ENCODE assay signal across 30 cellular contexts in the genomic region with DNA sequence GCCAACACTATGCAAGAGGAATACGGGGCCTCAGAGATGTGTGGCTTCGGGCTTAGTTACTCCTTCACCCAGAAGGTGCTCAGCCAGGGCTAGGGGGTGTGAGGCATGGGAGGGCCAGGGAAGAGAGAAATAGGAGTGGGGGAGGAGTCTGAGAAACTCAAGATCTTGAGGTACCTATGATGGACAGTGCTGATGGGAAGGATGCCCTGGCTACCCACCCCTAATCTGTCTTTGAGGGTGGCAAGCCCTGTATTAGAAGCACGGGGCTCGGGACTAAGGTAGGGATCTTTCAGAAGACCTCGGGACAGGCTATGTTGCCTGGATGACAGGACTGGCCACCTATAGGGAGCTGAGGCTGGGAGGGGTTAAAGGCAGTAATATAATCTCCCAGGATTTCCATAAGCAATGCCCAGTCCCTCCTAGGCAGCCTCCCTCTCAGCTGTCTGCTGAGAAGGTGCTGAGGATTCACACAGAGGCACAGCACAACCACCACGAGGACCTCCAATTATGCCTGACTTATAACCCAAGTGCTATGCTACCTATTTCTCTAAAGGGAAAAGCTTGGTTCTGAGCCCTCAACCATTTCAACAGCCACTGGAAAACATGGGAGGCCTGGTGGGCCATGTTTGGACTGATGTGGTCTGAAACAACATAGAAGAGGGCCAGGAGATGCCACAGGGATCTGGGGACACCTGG. TPM values are rescaled to one million over a fixed set of nuclear protein-coding genes. Genes with fewer than 3 reads are reported as not detected.
DNase-seq lines count a peak whose midpoint lies in the region; ATAC-seq, FAIRE-seq and TF ChIP-seq lines count a peak whose summit lies in the region.
"Had no signal": no experiment of that assay in that cellular context is flagged by ENCODE, and none has a peak within 500 bp of the region (broad histone marks: within the 10 kb centered on the region; RNA-seq: fewer than 3 reads in every experiment).

No MANE protein-coding gene starts in this region.

- H3K4me2 ChIP-seq in Karpas-422 (ENCODE audit: low read depth, low read length, poor library complexity, severe bottlenecking) (no peak overlapping the region), GM12878 (ENCODE audit: control insufficient read depth, insufficient read depth) (no peak overlapping the region)

- H3K4me1 Mint-ChIP-seq in activated CD8-positive, alpha-beta memory T cell treated with anti-CD3 and anti-CD28 coated beads, Interleukin-2, amount 10 ng/mL, durations not matched to agents 7 days and 5 days, result peaks cover 11% of the 10 kb centered on the region

- no peak overlapping the region for H3K27ac Mint-ChIP-seq in activated CD8-positive, alpha-beta memory T cell treated with anti-CD3 and anti-CD28 coated beads, Interleukin-2, amount 10 ng/mL, durations not matched to agents 7 days and 5 days
- H3K27ac Mint-ChIP-seq: dendritic cell treated with granulocyte-macrophage colony-stimulating factor and Interleukin-4, amounts not matched to agents 40 ng/mL and 50 ng/mL, for 4 days; nephron had no signal

- H3K79me2 ChIP-seq in Karpas-422 (ENCODE audit: low read length) (no peaks in the 10 kb centered on the region), GM12878 (ENCODE audit: control insufficient read depth, insufficient read depth, low read length) (no peaks in the 10 kb centered on the region)

- BruUV-seq in GM12878 (replicated peaks; lab: Mats Ljungman, UMichigan), result TSS peak; percentile 20

- peaks cover 3% of the 10 kb centered on the region for H3K27me3 ChIP-seq in AG04450 (ENCODE audit: control insufficient read depth, insufficient read depth, low read length)
- H3K27me3 ChIP-seq in Karpas-422 (ENCODE audit: low read length), result no peaks in the 10 kb centered on the region
- no peaks in the 10 kb centered on the region for H3K27me3 ChIP-seq in GM12878 (replicated peaks in 1 of 2; ENCODE audit: control insufficient read depth in 2 of 2, insufficient read depth in 2 of 2, low read length in 1 of 2)
- H3K27me3 ChIP-seq: BLaER1 treated with 17β-estradiol and CSF1 and Interleukin-3, amounts not matched to agents 10 nM and 100 nM; ovary; Peyer's patch; SJCRH30; tibial nerve had no signal

- H3K36me3 Mint-ChIP-seq in activated CD8-positive, alpha-beta memory T cell treated with anti-CD3 and anti-CD28 coated beads, Interleukin-2, amount 10 ng/mL, durations not matched to agents 7 days and 5 days, result peaks cover 16% of the 10 kb centered on the region

- H3K4me3 ChIP-seq in AG04450 (ENCODE audit: low read depth, low read length), result no peak overlapping the region
- H3K4me3 ChIP-seq in Karpas-422 (ENCODE audit: low read length), result no peak overlapping the region
- H3K4me3 ChIP-seq in GM12878, result no peak overlapping the region
- H3K4me3 ChIP-seq: BLaER1 treated with 17β-estradiol and CSF1 and Interleukin-3, amounts not matched to agents 10 nM and 100 nM; lung; ovary; Peyer's patch; SJCRH30; tibial nerve had no signal

- POLR2A ChIA-PET in AG04450 (lab: Yijun Ruan, JAX), result no interaction called here
- POLR2A ChIA-PET in GM12878 (lab: Charles Lee), result no interaction called here

- peak; percentile 60 for DNase-seq in activated CD8-positive, alpha-beta memory T cell treated with anti-CD3 and anti-CD28 coated beads for 24 hours
- no peak for DNase-seq in activated CD8-positive, alpha-beta memory T cell treated with anti-CD3 and anti-CD28 coated beads, Interleukin-2, amount 10 ng/mL, durations not matched to agents 7 days and 5 days
- DNase-seq in AG04450 (ENCODE audit: low read depth, low spot score) (no peak), Karpas-422 (peak; percentile 56), GM12878 (ENCODE audit: low read depth, low spot score) (no peak), left cardiac atrium (no peak)
- DNase-seq: activated CD4-positive, CD25-positive, alpha-beta regulatory T cell treated with anti-CD3 and anti-CD28 coated beads, Interleukin-2, amount 50 U/mL, for 72 hours; caudate nucleus; GF-D8; GOT3; kidney glomerular epithelial cell; NCI-H1092; NCI-H1694 treated with DMSO at 0.1 percent for 48 hours; NK-92 treated with Interleukin-12 subunit alpha and Interleukin-12 subunit beta, amount 100 ng/mL, for 24 hours; ovary; Peyer's patch; retina; small intestine; stimulated activated CD8-positive, alpha-beta memory T cell treated with anti-CD3 and anti-CD28 coated beads, Interleukin-4, amount 100 ng/mL, for 48 hours had no signal

- TF ChIP-seq POLR2A in GM12878 (IDR thresholded peaks at IDR 0.05; ENCODE audit: low read depth, low read length), result 0 out of 2 replicates have a peak, but pooled peaks have one; percentile 10

- H3K36me3 ChIP-seq in Karpas-422 (ENCODE audit: insufficient read depth, low read length) (peaks cover 29% of the 10 kb centered on the region), GM12878 (ENCODE audit: control insufficient read depth in 2 of 2, insufficient read depth in 2 of 2, low read length in 1 of 2) (peaks cover 2 to 17% of the 10 kb centered on the region in 2 experiments; a peak in 3 of 4 replicates)
- H3K36me3 ChIP-seq: ovary, Peyer's patch had no signal

- SMC1A ChIA-PET in GM12878 (lab: Charles Lee; ENCODE audit: uncharacterized antibody, unreplicated experiment), result no interaction called here

- TF ChIP-seq CTCF in AG04450 (IDR thresholded peaks at IDR 0.05; ENCODE audit: low read depth, low read length), result no peak
- no peak for TF ChIP-seq CTCF in GM12878 (IDR thresholded peaks at IDR 0.05 in 2 of 3, conservative IDR thresholded peaks at IDR 0.05 in 1 of 3; ENCODE audit: control insufficient read depth in 2 of 3, extremely low read depth in 1 of 3, insufficient read depth in 1 of 3, low read depth in 3 of 3, low read length in 3 of 3)

- no peak for FAIRE-seq in GM12878 (lab: Jason Lieb, UNC)
- FAIRE-seq: endometrium, frontal cortex, small intestine, TTC549 had no signal

- H3K4me3 Mint-ChIP-seq in activated CD8-positive, alpha-beta memory T cell treated with anti-CD3 and anti-CD28 coated beads, Interleukin-2, amount 10 ng/mL, durations not matched to agents 7 days and 5 days, result no peak overlapping the region
- H3K4me3 Mint-ChIP-seq: activated T-helper 1 cell treated with anti-CD3 and anti-CD28 coated beads, Interleukin-12 subunit alpha, Interleukin-12 subunit beta, Interleukin-2, Interleukin-4 antibody, amounts not matched to agents 30 ng/mL and 10 ng/mL and 1 ng/mL, durations not matched to agents 14 hours and 24 hours and 36 hours; dendritic cell treated with granulocyte-macrophage colony-stimulating factor and Interleukin-4, amounts not matched to agents 40 ng/mL and 50 ng/mL, for 4 days; nephron had no signal

- no peak overlapping the region for H3K9ac ChIP-seq in Karpas-422 (ENCODE audit: low read length)
- no peak overlapping the region for H3K9ac ChIP-seq in GM12878 (ENCODE audit: control insufficient read depth, insufficient read depth, low read length)
- H3K9ac ChIP-seq: BLaER1 treated with 17β-estradiol and CSF1 and Interleukin-3, amounts not matched to agents 10 nM and 100 nM had no signal

- H3K4me1 ChIP-seq in Karpas-422 (ENCODE audit: low read length), result peaks cover 4% of the 10 kb centered on the region; the same call in 1 of the 2 replicates
- no peaks in the 10 kb centered on the region for H3K4me1 ChIP-seq in GM12878 (ENCODE audit: control insufficient read depth, insufficient read depth, low read length)
- H3K4me1 ChIP-seq: Peyer's patch, SJCRH30, tibial nerve had no signal

- peak overlapping the region; percentile 1 for H3K27ac ChIP-seq in AG04450 (ENCODE audit: low read depth, low read length)
- no peak overlapping the region for H3K27ac ChIP-seq in Karpas-422 (ENCODE audit: low read length)
- H3K27ac ChIP-seq in GM12878 (ENCODE audit: control insufficient read depth, insufficient read depth), result no peak overlapping the region
- H3K27ac ChIP-seq: BLaER1 treated with 17β-estradiol and CSF1 and Interleukin-3, amounts not matched to agents 10 nM and 100 nM; ovary; Peyer's patch; SJCRH30; tibial nerve had no signal

- no peak overlapping the region for H2AFZ ChIP-seq in Karpas-422 (ENCODE audit: low read length)
- no peak overlapping the region for H2AFZ ChIP-seq in GM12878 (ENCODE audit: control insufficient read depth, low read depth, low read length)

- peaks cover 27% of the 10 kb centered on the region for H4K20me1 ChIP-seq in Karpas-422 (ENCODE audit: insufficient read depth, low read depth, low read length)
- H4K20me1 ChIP-seq in GM12878 (ENCODE audit: control insufficient read depth, insufficient read depth), result no peaks in the 10 kb centered on the region

- CTCF ChIA-PET in activated CD8-positive, alpha-beta memory T cell treated with anti-CD3 and anti-CD28 coated beads, Interleukin-2, amount 10 ng/mL, durations not matched to agents 7 days and 5 days (lab: Charles Lee), result interaction anchor here (1.2 kb wide), 1 partner anchor 113 kb away, joined by 3 read pairs; no protein-coding TSS in a partner anchor
- CTCF ChIA-PET in AG04450 (lab: Charles Lee) (no interaction called here), GM12878 (lab: Yijun Ruan, JAX) (interaction anchor here (0.7 to 0.8 kb wide), 2 partner anchors 11 to 28 kb away, joined by 3 read pairs; no protein-coding TSS in a partner anchor)

- 78% methylated on average over 6 of the region's 6 CpGs for WGBS in GM12878 (ENCODE audit: insufficient coverage, insufficient replicate concordance, low lambda C conversion rate, missing lambda C conversion rate)

- no peaks in the 10 kb centered on the region for H3K27me3 Mint-ChIP-seq in activated CD8-positive, alpha-beta memory T cell treated with anti-CD3 and anti-CD28 coated beads, Interleukin-2, amount 10 ng/mL, durations not matched to agents 7 days and 5 days
- H3K27me3 Mint-ChIP-seq: dendritic cell treated with granulocyte-macrophage colony-stimulating factor and Interleukin-4, amounts not matched to agents 40 ng/mL and 50 ng/mL, for 4 days had no signal

- RAD21 ChIA-PET in GM12878 (lab: Charles Lee; ENCODE audit: unreplicated experiment), result no interaction called here

- H3K9me3 ChIP-seq in AG04450 (ENCODE audit: control insufficient read depth, insufficient read depth, low read length), result no peaks in the 10 kb centered on the region
- H3K9me3 ChIP-seq in Karpas-422 (ENCODE audit: low read length), result no peaks in the 10 kb centered on the region
- no peaks in the 10 kb centered on the region for H3K9me3 ChIP-seq in GM12878 (replicated peaks; ENCODE audit: control insufficient read depth, insufficient read depth, low read length)
- H3K9me3 ChIP-seq: BLaER1 treated with 17β-estradiol and CSF1 and Interleukin-3, amounts not matched to agents 10 nM and 100 nM; ovary; Peyer's patch; SJCRH30; tibial nerve had no signal

- no peaks in the 10 kb centered on the region for H3K9me2 ChIP-seq in Karpas-422 (replicated peaks; ENCODE audit: insufficient read depth, low read length)

- no peak for TF ChIP-seq EP300 in GM12878 (IDR thresholded peaks at IDR 0.05; ENCODE audit: borderline replicate concordance in 1 of 2, control insufficient read depth in 1 of 2, low read depth in 2 of 2, low read length in 2 of 2)

- no peaks in the 10 kb centered on the region for H3K9me3 Mint-ChIP-seq in activated CD8-positive, alpha-beta memory T cell treated with anti-CD3 and anti-CD28 coated beads, Interleukin-2, amount 10 ng/mL, durations not matched to agents 7 days and 5 days (ENCODE audit: low read depth)
- H3K9me3 Mint-ChIP-seq: activated T-helper 1 cell treated with anti-CD3 and anti-CD28 coated beads, Interleukin-12 subunit alpha, Interleukin-12 subunit beta, Interleukin-2, Interleukin-4 antibody, amounts not matched to agents 30 ng/mL and 10 ng/mL and 1 ng/mL, durations not matched to agents 14 hours and 24 hours and 36 hours; dendritic cell treated with granulocyte-macrophage colony-stimulating factor and Interleukin-4, amounts not matched to agents 40 ng/mL and 50 ng/mL, for 4 days; nephron had no signal

- in situ Hi-C loops in GM12878 (cut with MboI), result no loop called here

- no peak for ATAC-seq in activated CD8-positive, alpha-beta memory T cell treated with anti-CD3 and anti-CD28 coated beads, Interleukin-2, amount 10 ng/mL, durations not matched to agents 7 days and 5 days
- ATAC-seq in GM12878 (peak; percentile 26; the same call in 2 of the 3 replicates), left cardiac atrium (no peak), GM18867 (IDR thresholded peaks at IDR 0.05; ENCODE audit: unreplicated experiment) (no peak)

- TF ChIP-seq RAD21 in GM12878 (IDR thresholded peaks at IDR 0.05; ENCODE audit: insufficient read depth, low read depth, low read length), result no peak

- intact Hi-C loops in GM12878 (cut with micrococcal nuclease; ENCODE audit: unreplicated experiment) (no loop called here), left cardiac atrium (cut with DNase I) (no loop called here)

RNA-seq across cellular contexts. Expression of a gene that starts 23.3 kb away (rescaled TPM):
- 100 to 1,000 TPM; 215 to 293 TPM for total RNA-seq in activated CD8-positive, alpha-beta memory T cell treated with anti-CD3 and anti-CD28 coated beads, Interleukin-2, amount 10 ng/mL, durations not matched to agents 7 days and 5 days
- polyA plus RNA-seq in AG04450 (2011; rRNA removed) (234 and 299 TPM in 2 replicates), GM12878 (2011; rRNA removed) (265 and 421 TPM in 2 replicates), GM12878 (2014; fragmentation: Illumina TruSeq; extraction: Trizol) (129 and 153 TPM in 2 replicates), GM12878 (2014; fragmentation: Nextera tagmentation; extraction: Ambion mirVana) (100 to 1,000 TPM; 237 to 292 TPM), GM12878 (2014; rRNA removed) (152 and 155 TPM in 2 replicates), GM12878 (2016; fragmentation: Nextera tagmentation; extraction: Ambion mirVana) (100 to 1,000 TPM; 128 to 134 TPM)
- 209 and 217 TPM in 2 replicates for polyA minus RNA-seq in AG04450 (2011; rRNA and poly(A)+ RNA removed)
- total RNA-seq in Karpas-422 (2014; rRNA removed; shearing (Covaris generic); ENCODE audit: low replicate concordance), result 710 and 714 TPM in 2 replicates
- total RNA-seq in GM12878 (2013; cell fraction: nucleolus; rRNA removed), result 39.8 and 56.0 TPM in 2 replicates
- total RNA-seq in GM12878 (2014; rRNA removed) (139 and 164 TPM in 2 replicates), GM12878 (2014; rRNA removed; fragmentation: Illumina TruSeq; extraction: Trizol) (144 TPM in 2 replicates), GM12878 (2021) (180 and 192 TPM in 2 replicates), left cardiac atrium (10 to 100 TPM; 21.8 to 33.0 TPM)
- 76.6 TPM for polyA plus RNA-seq in GM12878 (2011; ENCODE audit: low read depth)
- 114 and 226 TPM in 2 replicates for polyA plus RNA-seq in GM12878 (2011; cell fraction: cytosol; rRNA removed)
- polyA plus RNA-seq in GM12878 (2011; cell fraction: nucleus; rRNA removed), result 98.3 and 124 TPM in 2 replicates
- polyA plus RNA-seq in GM12878 (2012), result 115 and 137 TPM in 2 replicates
- 166 and 191 TPM in 2 replicates for polyA minus RNA-seq in GM12878 (2011; rRNA and poly(A)+ RNA removed)
- 44.0 and 62.0 TPM in 2 replicates for polyA minus RNA-seq in GM12878 (2011; cell fraction: cytosol; rRNA and poly(A)+ RNA removed)
- 14.4 and 33.0 TPM in 2 replicates for polyA minus RNA-seq in GM12878 (2011; cell fraction: nucleus; rRNA and poly(A)+ RNA removed)

RNA-seq across cellular contexts. Expression of a gene that starts 43.1 kb away (rescaled TPM):
- total RNA-seq in activated CD8-positive, alpha-beta memory T cell treated with anti-CD3 and anti-CD28 coated beads, Interleukin-2, amount 10 ng/mL, durations not matched to agents 7 days and 5 days, result 100 to 1,000 TPM; 183 to 220 TPM
- polyA plus RNA-seq in AG04450 (2011; rRNA removed) (49.7 and 59.7 TPM in 2 replicates), GM12878 (2011; rRNA removed) (219 and 345 TPM in 2 replicates), GM12878 (2014; fragmentation: Illumina TruSeq; extraction: Trizol) (143 and 186 TPM in 2 replicates), GM12878 (2014; fragmentation: Nextera tagmentation; extraction: Ambion mirVana) (10 to 100 TPM; 41.2 to 58.5 TPM), GM12878 (2014; rRNA removed) (81.2 and 102 TPM in 2 replicates), GM12878 (2016; fragmentation: Nextera tagmentation; extraction: Ambion mirVana) (100 to 1,000 TPM; 221 to 223 TPM)
- 29.1 and 50.8 TPM in 2 replicates for polyA minus RNA-seq in AG04450 (2011; rRNA and poly(A)+ RNA removed)
- 221 and 542 TPM in 2 replicates for total RNA-seq in Karpas-422 (2014; rRNA removed; shearing (Covaris generic); ENCODE audit: low replicate concordance)
- total RNA-seq in GM12878 (2013; cell fraction: nucleolus; rRNA removed), result 106 and 110 TPM in 2 replicates
- total RNA-seq in GM12878 (2014; rRNA removed) (162 and 211 TPM in 2 replicates), GM12878 (2014; rRNA removed; fragmentation: Illumina TruSeq; extraction: Trizol) (182 and 184 TPM in 2 replicates), GM12878 (2021) (226 and 232 TPM in 2 replicates), left cardiac atrium (10 to 100 TPM; 67.4 to 79.7 TPM)
- 47.8 TPM for polyA plus RNA-seq in GM12878 (2011; ENCODE audit: low read depth)
- polyA plus RNA-seq in GM12878 (2011; cell fraction: cytosol; rRNA removed), result 68.2 and 85.6 TPM in 2 replicates
- polyA plus RNA-seq in GM12878 (2011; cell fraction: nucleus; rRNA removed), result 42.1 and 48.0 TPM in 2 replicates
- polyA plus RNA-seq in GM12878 (2012), result 75.4 and 79.3 TPM in 2 replicates
- 92.1 and 208 TPM in 2 replicates for polyA minus RNA-seq in GM12878 (2011; rRNA and poly(A)+ RNA removed)
- 48.1 and 59.3 TPM in 2 replicates for polyA minus RNA-seq in GM12878 (2011; cell fraction: cytosol; rRNA and poly(A)+ RNA removed)
- polyA minus RNA-seq in GM12878 (2011; cell fraction: nucleus; rRNA and poly(A)+ RNA removed), result 20.7 and 40.2 TPM in 2 replicates

Comparison
In these comparisons a context has a peak if more than half of its experiments do, and no peak if none do; other contexts are left out.
1. DNase-seq: peak in activated CD8-positive, alpha-beta memory T cell treated with anti-CD3 and anti-CD28 coated beads for 24 hours (single experiment) and Karpas-422 (single experiment); none in activated CD8-positive, alpha-beta memory T cell treated with anti-CD3 and anti-CD28 coated beads, Interleukin-2, amount 10 ng/mL, durations not matched to agents 7 days and 5 days (single experiment), AG04450 (single experiment), GM12878 (single experiment) and left cardiac atrium (single experiment).